ENCODE assay signal across 11 cellular contexts in genomic region chr16:15607700-15608396, GRCh38. TPM values are rescaled to one million over a fixed set of nuclear protein-coding genes. Genes with fewer than 3 reads are reported as not detected.
A peak's percentile ranks its signal among the peaks of the same experiment; 100 is the strongest.
DNase-seq lines count a peak whose midpoint lies in the region; ATAC-seq and TF ChIP-seq lines count a peak whose summit lies in the region.
"Had no signal": no experiment of that assay in that cellular context is flagged by ENCODE, and none has a peak within 500 bp of the region (broad histone marks: within the 10 kb centered on the region; RNA-seq: fewer than 3 reads in every experiment).

No MANE protein-coding gene starts in this region.

- no peaks in the 10 kb centered on the region for H3K9me3 ChIP-seq in Caco-2

- H3K4me3 Mint-ChIP-seq in CD14-positive monocyte (peak overlapping the region in 1 of 2 donors; percentile 17), Caco-2 (ENCODE audit: unreplicated experiment) (no peak overlapping the region)
- H3K4me3 Mint-ChIP-seq: CD4-positive, CD25-positive, alpha-beta regulatory T cell; nephron had no signal

- peaks cover 3% of the 10 kb centered on the region; the same call in 1 of the 2 replicates for H3K4me1 ChIP-seq in Caco-2

- H3K27me3 ChIP-seq in Caco-2 (replicated peaks; ENCODE audit: control insufficient read depth, insufficient read depth, low read length), result no peaks in the 10 kb centered on the region

- DNase-seq in CD14-positive monocyte (ENCODE audit: low spot score) (peak; percentile 87), RWPE1 (ENCODE audit: low spot score) (peak; percentile 12), fibroblast of peridontal ligament (ENCODE audit: extremely low read depth) (peak; percentile 66), non-pigmented ciliary epithelial cell (ENCODE audit: low read depth) (peak; percentile 55), UCSD-AML1 (lab: John Stamatoyannopoulos, UW; ENCODE audit: unreplicated experiment) (no peak), iPS-NIHi7 (ENCODE audit: extremely low spot score) (no peak), Caco-2 (no peak)
- DNase-seq: CD4-positive, CD25-positive, alpha-beta regulatory T cell had no signal

- H3K36me3 Mint-ChIP-seq in CD14-positive monocyte, result peaks cover 95 to 99% of the 10 kb centered on the region in 2 donors
- peaks cover 20% of the 10 kb centered on the region for H3K36me3 Mint-ChIP-seq in Caco-2 (ENCODE audit: insufficient read depth, unreplicated experiment)

- H3K4me3 ChIP-seq in Caco-2 (ENCODE audit: low read depth, low read length), result no peak overlapping the region

- H3K36me3 ChIP-seq in Caco-2 (ENCODE audit: control insufficient read depth, insufficient read depth, low read length), result peaks cover 1% of the 10 kb centered on the region; the same call in 1 of the 2 replicates

- CTCF ChIA-PET in RWPE1 (lab: Yijun Ruan, JAX), result interaction anchor here (0.6 kb wide), 1 partner anchor 92 kb away, joined by 4 read pairs; no protein-coding TSS in a partner anchor
- CTCF ChIA-PET in Caco-2 (lab: Charles Lee), result no interaction called here

- H3K27ac Mint-ChIP-seq in CD14-positive monocyte (peak overlapping the region; percentile 84 to 96 (median 92)), Caco-2 (ENCODE audit: unreplicated experiment) (no peak overlapping the region)
- H3K27ac Mint-ChIP-seq: nephron had no signal

- no peak overlapping the region for H3K27ac ChIP-seq in RWPE1
- H3K27ac ChIP-seq: VCaP had no signal

- TF ChIP-seq CTCF in CD14-positive monocyte (IDR thresholded peaks at IDR 0.05) (no peak), RWPE1 (conservative IDR thresholded peaks at IDR 0.05; ENCODE audit: low read depth) (no peak), Caco-2 (IDR thresholded peaks at IDR 0.05; ENCODE audit: insufficient read depth in 1 of 2, low read depth in 1 of 2, low read length in 1 of 2, severe bottlenecking in 1 of 2, unreplicated experiment in 1 of 2) (no peak)

- intact Hi-C loops in CD14-positive monocyte (cut with micrococcal nuclease) (no loop called here), Caco-2 (cut with micrococcal nuclease; ENCODE audit: unreplicated experiment) (no loop called here)

- H3K4me1 Mint-ChIP-seq in CD14-positive monocyte, result peaks cover 23% of the 10 kb centered on the region
- H3K4me1 Mint-ChIP-seq in Caco-2 (ENCODE audit: low read depth, unreplicated experiment), result no peaks in the 10 kb centered on the region
- H3K4me1 Mint-ChIP-seq: nephron had no signal

- no peaks in the 10 kb centered on the region for H3K27me3 Mint-ChIP-seq in CD14-positive monocyte (ENCODE audit: low read depth in 3 of 3)
- no peaks in the 10 kb centered on the region for H3K27me3 Mint-ChIP-seq in Caco-2 (ENCODE audit: insufficient read depth, unreplicated experiment)
- H3K27me3 Mint-ChIP-seq: CD4-positive, CD25-positive, alpha-beta regulatory T cell had no signal

- ATAC-seq in GM21786 (IDR thresholded peaks at IDR 0.05; ENCODE audit: unreplicated experiment), result no peak

- POLR2A ChIA-PET in RWPE1 (lab: Yijun Ruan, JAX; ENCODE audit: low non-redundant PET), result no interaction called here
- POLR2A ChIA-PET in Caco-2 (lab: Charles Lee), result interaction anchor here (1.3 kb wide), 1 partner anchor 35 kb away, joined by 4 read pairs; the partner anchor contains the start of gene MARF1

- H3K9me3 Mint-ChIP-seq in CD14-positive monocyte (peaks cover 0 to 1% (median 0%) of the 10 kb centered on the region in 7 donors), Caco-2 (ENCODE audit: unreplicated experiment) (no peaks in the 10 kb centered on the region)
- H3K9me3 Mint-ChIP-seq: CD4-positive, CD25-positive, alpha-beta regulatory T cell; nephron had no signal

- no TSS peak for BruUV-seq in Caco-2 (replicated peaks; lab: Mats Ljungman, UMichigan)

RNA-seq across cellular contexts. Expression of gene MARF1, which starts 35.1 kb away (rescaled TPM):
- 1 to 10 TPM; 5.7 to 9.8 TPM for polyA plus RNA-seq in CD14-positive monocyte
- 20.2 and 22.3 TPM in 2 replicates for total RNA-seq in Caco-2 (2022)

RNA-seq across cellular contexts. Expression of gene NDE1, which starts 42.2 kb away (rescaled TPM):
- polyA plus RNA-seq in CD14-positive monocyte, result 10 to 100 TPM; 26.0 to 28.0 TPM
- 60.7 and 67.7 TPM in 2 replicates for total RNA-seq in Caco-2 (2022)

Comparison
In these comparisons a context has a peak if more than half of its experiments do, and no peak if none do; other contexts are left out.
1. DNase-seq: peak in CD14-positive monocyte (single experiment), RWPE1 (single experiment), fibroblast of peridontal ligament (single experiment) and non-pigmented ciliary epithelial cell (single experiment); none in UCSD-AML1 (single experiment), iPS-NIHi7 (single experiment) and Caco-2 (0 of 2).